23 cellular contexts compared by ENCODE assay signal in genomic region chr9:14058078-14058688, GRCh38.
DNase-seq lines count a peak whose midpoint lies in the region; ATAC-seq and TF ChIP-seq lines count a peak whose summit lies in the region.
"Had no signal": no experiment of that assay in that cellular context is flagged by ENCODE, and none has a peak within 500 bp of the region (broad histone marks: within the 10 kb centered on the region; RNA-seq: fewer than 3 reads in every experiment).

No MANE protein-coding gene starts in this region.

- H3K27ac ChIP-seq in right atrium auricular region (no peak overlapping the region), thyroid gland (no peak overlapping the region), adrenal gland (no peak overlapping the region)
- H3K27ac ChIP-seq: HL-60 had no signal

- TF ChIP-seq CTCF in right atrium auricular region (IDR thresholded peaks at IDR 0.05) (no peak), fibroblast of villous mesenchyme (IDR thresholded peaks at IDR 0.05; ENCODE audit: insufficient read depth, low read depth, low read length) (no peak), type B pancreatic cell (conservative IDR thresholded peaks at IDR 0.05) (no peak), thyroid gland (IDR thresholded peaks at IDR 0.05) (no peak), adrenal gland (IDR thresholded peaks at IDR 0.05) (no peak)

- H3K4me1 ChIP-seq in right atrium auricular region: peaks cover 0 to 9% of the 10 kb centered on the region in 2 donors
- peaks cover under 1 to 5% of the 10 kb centered on the region in 2 donors for H3K4me1 ChIP-seq in thyroid gland
- H3K4me1 ChIP-seq in adrenal gland (replicated peaks in 1 of 2): peaks cover 6 to 12% of the 10 kb centered on the region in 2 donors

- ATAC-seq in Right ventricle myocardium superior (ENCODE audit: poor library complexity): peak; percentile 27
- no peak for ATAC-seq in HG03460 (IDR thresholded peaks at IDR 0.05; ENCODE audit: unreplicated experiment)
- ATAC-seq: GM23338 had no signal

- no peaks in the 10 kb centered on the region for H3K9me3 Mint-ChIP-seq in type B pancreatic cell
- H3K9me3 Mint-ChIP-seq: GM23338 had no signal

- H3K27me3 ChIP-seq in right atrium auricular region (no peaks in the 10 kb centered on the region), thyroid gland (peaks cover 7% of the 10 kb centered on the region), adrenal gland (no peaks in the 10 kb centered on the region)

- no peak for TF ChIP-seq POLR2A in thyroid gland (IDR thresholded peaks at IDR 0.05)
- TF ChIP-seq POLR2A in adrenal gland (IDR thresholded peaks at IDR 0.05): no peak

- H3K4me3 ChIP-seq in right atrium auricular region (no peak overlapping the region), fibroblast of villous mesenchyme (ENCODE audit: low read depth, low read length) (no peak overlapping the region), thyroid gland (replicated peaks in 1 of 3) (no peak overlapping the region), adrenal gland (no peak overlapping the region)
- H3K4me3 ChIP-seq: GM23338 had no signal

- H3K4me3 Mint-ChIP-seq in type B pancreatic cell: peak overlapping the region; percentile 48
- H3K4me3 Mint-ChIP-seq: GM23338 had no signal

- 85 to 91% methylated on average over 9 of the region's 9 CpGs for WGBS in thyroid gland, 2 donors
- 50 to 70% (median 65%) methylated on average over 9 of the region's 9 CpGs for WGBS in adrenal gland, 4 donors

- H3K4me1 Mint-ChIP-seq in type B pancreatic cell (ENCODE audit: unreplicated experiment): peaks cover 55% of the 10 kb centered on the region

- H3K9me3 ChIP-seq in right atrium auricular region: no peaks in the 10 kb centered on the region
- no peaks in the 10 kb centered on the region for H3K9me3 ChIP-seq in thyroid gland
- no peaks in the 10 kb centered on the region for H3K9me3 ChIP-seq in adrenal gland (replicated peaks in 1 of 3)

- no peaks in the 10 kb centered on the region for H3K36me3 ChIP-seq in right atrium auricular region
- no peaks in the 10 kb centered on the region for H3K36me3 ChIP-seq in thyroid gland
- H3K36me3 ChIP-seq in adrenal gland (replicated peaks in 1 of 2): no peaks in the 10 kb centered on the region

- H3K36me3 Mint-ChIP-seq in type B pancreatic cell: peaks cover 5% of the 10 kb centered on the region

- intact Hi-C loops in Right ventricle myocardium superior (cut with DNase I): no loop called here
- intact Hi-C loops in thyroid gland (cut with DNase I): no loop called here
- intact Hi-C loops in adrenal gland (cut with DNase I): no loop called here

- DNase-seq in Right ventricle myocardium superior (no peak), right atrium auricular region (ENCODE audit: low spot score) (no peak), NCI-H446 treated with DMSO at 0.1 percent for 48 hours (lab: John Stamatoyannopoulos, UW) (peak; percentile 86), fibroblast of villous mesenchyme (ENCODE audit: low read depth) (peak; percentile 54), type B pancreatic cell (ENCODE audit: extremely low spot score, unreplicated experiment) (no peak), thyroid gland (no peak), adrenal gland (no peak)
- DNase-seq: 8988T, COR-L47, DMS153, GF-D8, HCEC 1CT, IMR-90, Karpas-422, MM.1S, NCI-H1092, NCI-H1436 treated with DMSO at 0.1 percent for 48 hours, NCI-H2081 treated with DMSO at 0.1 percent for 48 hours, NCI-H510A, SIG-M5 had no signal

- peak overlapping the region; percentile 33 for H3K27ac Mint-ChIP-seq in type B pancreatic cell
- H3K27ac Mint-ChIP-seq: GM23338 had no signal

- H3K27me3 Mint-ChIP-seq in type B pancreatic cell: no peaks in the 10 kb centered on the region

Comparison
In these comparisons a context has a peak if more than half of its experiments do, and no peak if none do; other contexts are left out.
1. DNase-seq: peak in NCI-H446 treated with DMSO at 0.1 percent for 48 hours (single experiment) and fibroblast of villous mesenchyme (single experiment); none in Right ventricle myocardium superior (single experiment), right atrium auricular region (single experiment), type B pancreatic cell (single experiment), thyroid gland (0 of 2) and adrenal gland (0 of 7).